In genomic region chr3:80233576-80233975, GRCh38 we compare ENCODE assay signal across 13 cellular contexts.
"Had no signal": no experiment of that assay in that cellular context is flagged by ENCODE, and none has a peak within 500 bp of the region (broad histone marks: within the 10 kb centered on the region; RNA-seq: fewer than 3 reads in every experiment).

No MANE protein-coding gene starts in this region.

- DNase-seq: activated B cell treated with CpG ODN at 0.5 μM for 24 hours; activated CD4-positive, alpha-beta T cell treated with anti-CD3 and anti-CD28 coated beads, Interleukin-2, amount 50 U/mL, for 1 hour; activated naive CD4-positive, alpha-beta T cell treated with anti-CD3 and anti-CD28 coated beads, Interleukin-2, amount 50 U/mL, for 16 hours; body of pancreas; effector memory CD8-positive, alpha-beta T cell; erythroblast; natural killer cell; psoas muscle; sigmoid colon; stimulated activated CD4-positive, alpha-beta T cell treated with anti-CD3 and anti-CD28 coated beads, Interleukin-2, amount 100 ng/mL, for 48 hours; stimulated activated naive CD4-positive, alpha-beta T cell treated with Interleukin-2 at 50 U/mL for 16 hours; trophoblast cell had no signal

- H3K36me3 ChIP-seq: adrenal gland, sigmoid colon had no signal

- H3K4me3 ChIP-seq: body of pancreas, psoas muscle, sigmoid colon had no signal

- ATAC-seq: body of pancreas; effector memory CD8-positive, alpha-beta T cell; natural killer cell; psoas muscle had no signal

- H3K4me1 ChIP-seq: body of pancreas, psoas muscle, sigmoid colon had no signal

- H3K27me3 ChIP-seq: adrenal gland, body of pancreas, sigmoid colon had no signal

- H3K9me3 ChIP-seq: adrenal gland, body of pancreas, psoas muscle, sigmoid colon had no signal

- H3K27ac ChIP-seq: adrenal gland, body of pancreas, psoas muscle, sigmoid colon had no signal
